In genomic region chr11:65448418-65449196, GRCh38 we compare ENCODE assay signal across 8 cellular contexts. TPM values are rescaled to one million over a fixed set of nuclear protein-coding genes. Genes with fewer than 3 reads are reported as not detected.
DNase-seq lines count a peak whose midpoint lies in the region; ATAC-seq and TF ChIP-seq lines count a peak whose summit lies in the region.

No MANE protein-coding gene starts in this region.

- H3K4me1 ChIP-seq in esophagus (ENCODE audit: control insufficient read depth in 2 of 2, insufficient read depth in 2 of 2, low read length in 1 of 2), result no peaks in the 10 kb centered on the region

- TF ChIP-seq CTCF in RWPE1 (conservative IDR thresholded peaks at IDR 0.05; ENCODE audit: low read depth), result no peak

- H3K4me3 ChIP-seq in esophagus (ENCODE audit: low read depth in 1 of 2, low read length in 2 of 2), result no peak overlapping the region

- H3K27ac ChIP-seq in RWPE1 (peak overlapping the region; percentile 85), esophagus (ENCODE audit: low read depth in 2 of 2, low read length in 1 of 2) (peak overlapping the region; percentile 3 to 58)

- no peak overlapping the region for H3K4me3 Mint-ChIP-seq in naive thymus-derived CD8-positive, alpha-beta T cell

- CTCF ChIA-PET in RWPE1 (lab: Yijun Ruan, JAX), result no interaction called here

- peaks cover 0 to 14% of the 10 kb centered on the region in 2 donors for H3K36me3 ChIP-seq in esophagus (ENCODE audit: control insufficient read depth in 2 of 2, insufficient read depth in 2 of 2, low read length in 1 of 2)

- no peaks in the 10 kb centered on the region for H3K27me3 Mint-ChIP-seq in naive thymus-derived CD8-positive, alpha-beta T cell

- peaks cover 4 to 20% (median 8%) of the 10 kb centered on the region in 4 donors for H3K4me1 Mint-ChIP-seq in naive thymus-derived CD8-positive, alpha-beta T cell

- peak overlapping the region in 8 of 10 donors; percentile 19 to 79 (median 38) for H3K27ac Mint-ChIP-seq in naive thymus-derived CD8-positive, alpha-beta T cell

- ATAC-seq in naive thymus-derived CD8-positive, alpha-beta T cell, result no peak
- no peak for ATAC-seq in HG02840 (IDR thresholded peaks at IDR 0.05; ENCODE audit: low FRiP score, unreplicated experiment)
- ATAC-seq in HG03460 (IDR thresholded peaks at IDR 0.05; ENCODE audit: unreplicated experiment), result no peak

- POLR2A ChIA-PET in RWPE1 (lab: Yijun Ruan, JAX; ENCODE audit: low non-redundant PET), result no interaction called here
- POLR2A ChIA-PET in naive thymus-derived CD8-positive, alpha-beta T cell (lab: Charles Lee), result interaction anchor here (0.6 to 2.5 kb wide), 4 partner anchors 12 to 50 kb away, joined by 3 to 10 read pairs (median 4); partner anchors contain the start of gene MALAT1

- no peaks in the 10 kb centered on the region for H3K27me3 ChIP-seq in esophagus (ENCODE audit: control insufficient read depth in 1 of 2, insufficient read depth in 2 of 2, low read length in 2 of 2)

- 87 to 92% methylated on average over 5 of the region's 5 CpGs for WGBS in esophagus, 2 donors

- peaks cover 0 to 1% (median 0%) of the 10 kb centered on the region in 9 donors for H3K9me3 Mint-ChIP-seq in naive thymus-derived CD8-positive, alpha-beta T cell

- H3K36me3 Mint-ChIP-seq in naive thymus-derived CD8-positive, alpha-beta T cell, result peaks cover 0 to 15% (median 0%) of the 10 kb centered on the region in 3 donors

- peak; percentile 72 for DNase-seq in CMK (ENCODE audit: low read depth)
- DNase-seq in RWPE1 (ENCODE audit: low spot score), result no peak
- no peak for DNase-seq in naive thymus-derived CD8-positive, alpha-beta T cell
- DNase-seq in SIG-M5 (lab: John Stamatoyannopoulos, UW), result no peak
- DNase-seq in DMS53 treated with DMSO at 0.1 percent for 48 hours (lab: John Stamatoyannopoulos, UW; ENCODE audit: unreplicated experiment), result no peak

- no peaks in the 10 kb centered on the region for H3K9me3 ChIP-seq in esophagus (ENCODE audit: control insufficient read depth in 2 of 2, insufficient read depth in 1 of 2, low read depth in 1 of 2, low read length in 1 of 2)

RNA-seq across cellular contexts. Expression of gene NEAT1, which starts 26.0 kb away (rescaled TPM):
- polyA plus RNA-seq in esophagus, result 1,000 to 10,000 TPM in 1 of 2 donors, 100 to 1,000 TPM in 1; 536 to 1,203 TPM
- total RNA-seq in naive thymus-derived CD8-positive, alpha-beta T cell, result 100 to 1,000 TPM; 375 to 414 TPM
- polyA plus RNA-seq in naive thymus-derived CD8-positive, alpha-beta T cell, result 1 to 10 TPM; 1.3 to 2.9 (median 1.9) TPM

RNA-seq across cellular contexts. Expression of gene MALAT1, which starts 50.2 kb away (rescaled TPM):
- polyA plus RNA-seq in esophagus, result 1,000 to 10,000 TPM in 1 of 2 donors, 10 to 100 TPM in 1; 94.9 to 1,950 TPM
- over 10,000 TPM; 29,995 to 30,085 TPM for total RNA-seq in naive thymus-derived CD8-positive, alpha-beta T cell
- 1,000 to 10,000 TPM; 1,355 to 3,419 (median 2,188) TPM for polyA plus RNA-seq in naive thymus-derived CD8-positive, alpha-beta T cell

Comparison
In these comparisons a context has a peak if more than half of its experiments do, and no peak if none do; other contexts are left out.
1. RNA of gene NEAT1, which starts 26.0 kb away (polyA plus RNA-seq): 536 to 1,203 TPM in esophagus; 1.3 to 2.9 TPM in naive thymus-derived CD8-positive, alpha-beta T cell; every median in the first group is over 100 times any median in the second.